In the genomic region with DNA sequence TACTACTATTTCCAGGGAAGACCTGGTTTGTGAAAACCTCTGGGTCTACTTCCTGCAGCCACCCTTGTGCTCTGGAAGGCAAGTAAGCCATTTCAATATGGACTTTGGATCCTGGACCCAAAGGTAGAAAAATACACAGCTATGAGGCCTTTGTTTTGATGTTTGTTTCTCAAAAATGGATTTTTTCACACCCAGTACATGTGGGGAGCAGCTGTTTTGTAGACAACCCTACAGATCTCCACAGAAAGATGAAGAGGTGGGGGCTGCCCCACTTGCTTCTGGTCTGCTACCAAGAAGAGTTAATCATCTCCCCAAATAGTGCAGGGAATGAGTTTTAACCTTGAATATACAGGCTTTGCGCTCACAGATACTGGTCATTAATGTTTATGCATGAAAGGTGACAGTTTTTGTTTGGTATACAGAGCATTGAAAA, we compare ENCODE assay signal across 11 cellular contexts. TPM values are rescaled to one million over a fixed set of nuclear protein-coding genes. Genes with fewer than 3 reads are reported as not detected.
DNase-seq lines count a peak whose midpoint lies in the region; ATAC-seq and TF ChIP-seq lines count a peak whose summit lies in the region.
"Had no signal": no experiment of that assay in that cellular context is flagged by ENCODE, and none has a peak within 500 bp of the region (broad histone marks: within the 10 kb centered on the region; RNA-seq: fewer than 3 reads in every experiment).

No MANE protein-coding gene starts in this region.

- no peak overlapping the region for H3K4me3 ChIP-seq in sigmoid colon
- H3K4me3 ChIP-seq: heart right ventricle, upper lobe of right lung had no signal

- H3K36me3 Mint-ChIP-seq in activated T-cell treated with anti-CD3 and anti-CD28 coated beads, Interleukin-2, amount 50 U/mL, for 4 hours (ENCODE audit: insufficient read depth): no peaks in the 10 kb centered on the region

- H3K27me3 Mint-ChIP-seq in activated T-cell treated with anti-CD3 and anti-CD28 coated beads, Interleukin-2, amount 50 U/mL, for 4 hours (ENCODE audit: low read depth): no peaks in the 10 kb centered on the region
- H3K27me3 Mint-ChIP-seq: central memory CD8-positive, alpha-beta T cell had no signal

- peaks cover 2% of the 10 kb centered on the region for H3K4me1 Mint-ChIP-seq in activated T-cell treated with anti-CD3 and anti-CD28 coated beads, Interleukin-2, amount 50 U/mL, for 4 hours (ENCODE audit: low read depth)
- H3K4me1 Mint-ChIP-seq: central memory CD8-positive, alpha-beta T cell had no signal

- no peak for TF ChIP-seq CTCF in sigmoid colon (IDR thresholded peaks at IDR 0.05)

- peak; percentile 30 to 50 for ATAC-seq in activated T-cell treated with anti-CD3 and anti-CD28 coated beads, Interleukin-2, amount 50 U/mL, for 4 hours
- ATAC-seq in GM21786 (IDR thresholded peaks at IDR 0.05; ENCODE audit: unreplicated experiment) (peak; percentile 80), HG03378 (IDR thresholded peaks at IDR 0.05; ENCODE audit: unreplicated experiment) (peak; percentile 77)
- ATAC-seq: heart right ventricle, upper lobe of right lung had no signal

- DNase-seq in activated T-cell treated with anti-CD3 and anti-CD28 coated beads, Interleukin-2, amount 50 U/mL, for 4 hours: no peak
- DNase-seq in activated T-cell treated with anti-CD3 and anti-CD28 coated beads for 4 hours: no peak
- DNase-seq in sigmoid colon: no peak
- no peak for DNase-seq in nucleus accumbens (lab: John Stamatoyannopoulos, UW)
- no peak for DNase-seq in EL
- DNase-seq in SKM-1 (lab: John Stamatoyannopoulos, UW; ENCODE audit: unreplicated experiment): no peak
- DNase-seq: heart right ventricle, upper lobe of right lung had no signal

- no peak for TF ChIP-seq EP300 in sigmoid colon (IDR thresholded peaks at IDR 0.05)

- no peaks in the 10 kb centered on the region for H3K27me3 ChIP-seq in sigmoid colon
- H3K27me3 ChIP-seq: heart right ventricle, upper lobe of right lung had no signal

- H3K4me1 ChIP-seq in sigmoid colon: peaks cover 0 to 31% (median 22%) of the 10 kb centered on the region in 4 donors
- H3K4me1 ChIP-seq: upper lobe of right lung had no signal

- H3K27ac ChIP-seq in sigmoid colon: peak overlapping the region in 3 of 4 donors; percentile 7 to 68 (median 61)
- H3K27ac ChIP-seq: heart right ventricle, upper lobe of right lung had no signal

- no peak overlapping the region for H3K4me3 Mint-ChIP-seq in activated T-cell treated with anti-CD3 and anti-CD28 coated beads, Interleukin-2, amount 50 U/mL, for 4 hours
- H3K4me3 Mint-ChIP-seq: central memory CD8-positive, alpha-beta T cell had no signal

- H3K9me3 Mint-ChIP-seq in activated T-cell treated with anti-CD3 and anti-CD28 coated beads, Interleukin-2, amount 50 U/mL, for 4 hours: no peaks in the 10 kb centered on the region
- H3K9me3 Mint-ChIP-seq: central memory CD8-positive, alpha-beta T cell had no signal

- H3K9me3 ChIP-seq in sigmoid colon: no peaks in the 10 kb centered on the region
- H3K9me3 ChIP-seq: heart right ventricle, upper lobe of right lung had no signal

- H3K36me3 ChIP-seq in sigmoid colon: no peaks in the 10 kb centered on the region
- H3K36me3 ChIP-seq: heart right ventricle, upper lobe of right lung had no signal

- intact Hi-C loops in sigmoid colon (cut with DNase I): no loop called here

- no peak for TF ChIP-seq POLR2A in sigmoid colon (IDR thresholded peaks at IDR 0.05)

- 87 to 99% methylated on average over 1 of the region's 1 CpG for WGBS in sigmoid colon, 2 donors

RNA-seq across cellular contexts. Expression of gene ZNF281, which starts 29.2 kb away (rescaled TPM):
- 10 to 100 TPM; 14.2 to 19.5 (median 19.3) TPM for total RNA-seq in activated T-cell treated with anti-CD3 and anti-CD28 coated beads, Interleukin-2, amount 50 U/mL, for 4 hours
- 10 to 100 TPM; 13.2 to 16.4 (median 15.3) TPM for total RNA-seq in sigmoid colon
- 1 to 10 TPM; 2.1 to 4.8 (median 2.4) TPM for polyA plus RNA-seq in sigmoid colon
